In the genomic region with DNA sequence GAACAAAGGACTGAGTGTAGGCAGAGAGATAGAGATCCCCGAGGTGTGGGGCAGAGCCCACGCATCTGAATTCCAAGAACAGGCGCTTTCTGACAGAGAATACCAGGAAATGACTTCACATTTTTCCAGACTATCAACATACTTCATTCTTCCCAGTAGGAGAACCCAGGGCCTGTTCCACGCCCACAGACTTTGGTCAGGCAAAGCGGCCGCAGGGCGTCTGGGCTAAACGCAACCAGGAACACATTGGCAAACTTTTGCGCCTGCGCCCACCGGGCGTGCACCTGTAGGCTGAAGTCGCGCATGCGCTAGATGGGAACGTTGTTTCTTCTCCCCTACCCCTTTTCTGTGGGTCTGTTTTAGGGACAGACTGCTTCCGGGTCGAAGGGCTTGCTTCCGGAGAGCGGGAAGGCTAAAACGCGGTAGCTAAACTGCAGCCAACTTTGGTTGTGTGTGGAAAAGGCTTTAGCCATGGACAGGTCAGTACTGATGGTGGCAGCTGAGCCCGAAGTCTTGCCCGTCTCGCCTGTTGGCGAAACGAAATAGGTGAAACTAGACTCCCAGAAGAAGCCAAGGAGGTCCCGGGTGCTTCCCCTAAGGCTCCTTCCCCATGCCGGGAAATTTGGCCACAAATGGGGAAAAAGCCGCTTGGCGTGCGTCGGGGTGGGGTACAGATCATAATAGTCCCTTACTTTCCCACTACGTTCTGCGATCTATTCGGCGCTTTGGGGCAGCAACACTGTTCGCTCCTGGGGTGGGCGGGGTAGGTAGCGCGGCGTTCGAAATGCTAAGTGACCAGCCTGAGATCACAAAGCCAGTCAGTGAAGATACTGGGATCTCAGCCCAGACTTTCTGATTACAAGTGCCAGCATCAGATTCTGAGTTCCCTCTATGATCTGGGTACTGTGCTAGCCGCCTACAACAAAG, we compare ENCODE assay signal across 1 cellular context.
TF ChIP-seq lines count a peak whose summit lies in the region.

Gene NUP107 (plus strand): TSS at position 384 of the 927 bp plus-strand sequence. CDS start 88 bp downstream, at position 472.

TF ChIP-seq in HEK293, 187 proteins besides CTCF, POLR2A, EP300 and RAD21 (continued from another document and continues in another):
- no peak for TF ChIP-seq ELK4 (IDR thresholded peaks at IDR 0.05; ENCODE audit: borderline replicate concordance, low read depth, low read length)
- peak; percentile 75 for TF ChIP-seq ZNF24 (tag by site-specific recombination; IDR thresholded peaks at IDR 0.05)
- TF ChIP-seq GLI2 (tag by site-specific recombination; IDR thresholded peaks at IDR 0.05; ENCODE audit: borderline replicate concordance, low read depth), result no peak; the same call in 1 of the 2 replicates
- TF ChIP-seq ZNF175 (tag by site-specific recombination; IDR thresholded peaks at IDR 0.05), result no peak
- TF ChIP-seq ZNF302 (tag by site-specific recombination; IDR thresholded peaks at IDR 0.05; ENCODE audit: low read depth), result no peak
- no peak for TF ChIP-seq ZNF211 (tag by site-specific recombination; IDR thresholded peaks at IDR 0.05; ENCODE audit: low read depth)
- no peak for TF ChIP-seq GLIS1 (tag by site-specific recombination; IDR thresholded peaks at IDR 0.05)
- TF ChIP-seq ZNF280C (tag by site-specific recombination; IDR thresholded peaks at IDR 0.05), result no peak
- TF ChIP-seq ZNF623 (tag by site-specific recombination; IDR thresholded peaks at IDR 0.05), result no peak
- TF ChIP-seq PRDM6 (tag by site-specific recombination; IDR thresholded peaks at IDR 0.05), result no peak
- TF ChIP-seq TCF7L2 (IDR thresholded peaks at IDR 0.05; ENCODE audit: borderline replicate concordance, low read depth, low read length), result no peak
- TF ChIP-seq ZBTB1 (tag by site-specific recombination; IDR thresholded peaks at IDR 0.05), result no peak
- TF ChIP-seq, protein P1, sequence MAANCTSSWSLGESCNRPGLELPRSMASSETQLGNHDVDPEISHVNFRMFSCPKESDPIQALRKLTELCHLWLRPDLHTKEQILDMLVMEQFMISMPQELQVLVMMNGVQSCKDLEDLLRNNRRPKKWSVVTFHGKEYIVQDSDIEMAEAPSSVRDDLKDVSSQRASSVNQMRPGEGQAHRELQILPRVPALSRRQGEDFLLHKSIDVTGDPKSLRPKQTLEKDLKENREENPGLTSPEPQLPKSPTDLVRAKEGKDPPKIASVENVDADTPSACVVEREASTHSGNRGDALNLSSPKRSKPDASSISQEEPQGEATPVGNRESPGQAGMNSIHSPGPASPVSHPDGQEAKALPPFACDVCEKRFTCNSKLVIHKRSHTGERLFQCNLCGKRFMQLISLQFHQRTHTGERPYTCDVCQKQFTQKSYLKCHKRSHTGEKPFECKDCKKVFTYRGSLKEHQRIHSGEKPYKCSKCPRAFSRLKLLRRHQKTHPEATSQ (tag by site-specific recombination; IDR thresholded peaks at IDR 0.05), result 0 out of 2 replicates have a peak, but pooled peaks have one; percentile 46
- TF ChIP-seq REST (tag by site-specific recombination; IDR thresholded peaks at IDR 0.05), result peak; percentile 47; the same call in 1 of the 2 replicates
- no peak for TF ChIP-seq ZNF48 (tag by site-specific recombination; IDR thresholded peaks at IDR 0.05)
- TF ChIP-seq ZFP69B (tag by site-specific recombination; IDR thresholded peaks at IDR 0.05), result peak; percentile 39
- TF ChIP-seq, protein P2, sequence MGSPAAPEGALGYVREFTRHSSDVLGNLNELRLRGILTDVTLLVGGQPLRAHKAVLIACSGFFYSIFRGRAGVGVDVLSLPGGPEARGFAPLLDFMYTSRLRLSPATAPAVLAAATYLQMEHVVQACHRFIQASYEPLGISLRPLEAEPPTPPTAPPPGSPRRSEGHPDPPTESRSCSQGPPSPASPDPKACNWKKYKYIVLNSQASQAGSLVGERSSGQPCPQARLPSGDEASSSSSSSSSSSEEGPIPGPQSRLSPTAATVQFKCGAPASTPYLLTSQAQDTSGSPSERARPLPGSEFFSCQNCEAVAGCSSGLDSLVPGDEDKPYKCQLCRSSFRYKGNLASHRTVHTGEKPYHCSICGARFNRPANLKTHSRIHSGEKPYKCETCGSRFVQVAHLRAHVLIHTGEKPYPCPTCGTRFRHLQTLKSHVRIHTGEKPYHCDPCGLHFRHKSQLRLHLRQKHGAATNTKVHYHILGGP (tag by site-specific recombination; IDR thresholded peaks at IDR 0.05), result no peak
- TF ChIP-seq ZNF133 (tag by site-specific recombination; IDR thresholded peaks at IDR 0.05), result no peak
- TF ChIP-seq, protein P3, sequence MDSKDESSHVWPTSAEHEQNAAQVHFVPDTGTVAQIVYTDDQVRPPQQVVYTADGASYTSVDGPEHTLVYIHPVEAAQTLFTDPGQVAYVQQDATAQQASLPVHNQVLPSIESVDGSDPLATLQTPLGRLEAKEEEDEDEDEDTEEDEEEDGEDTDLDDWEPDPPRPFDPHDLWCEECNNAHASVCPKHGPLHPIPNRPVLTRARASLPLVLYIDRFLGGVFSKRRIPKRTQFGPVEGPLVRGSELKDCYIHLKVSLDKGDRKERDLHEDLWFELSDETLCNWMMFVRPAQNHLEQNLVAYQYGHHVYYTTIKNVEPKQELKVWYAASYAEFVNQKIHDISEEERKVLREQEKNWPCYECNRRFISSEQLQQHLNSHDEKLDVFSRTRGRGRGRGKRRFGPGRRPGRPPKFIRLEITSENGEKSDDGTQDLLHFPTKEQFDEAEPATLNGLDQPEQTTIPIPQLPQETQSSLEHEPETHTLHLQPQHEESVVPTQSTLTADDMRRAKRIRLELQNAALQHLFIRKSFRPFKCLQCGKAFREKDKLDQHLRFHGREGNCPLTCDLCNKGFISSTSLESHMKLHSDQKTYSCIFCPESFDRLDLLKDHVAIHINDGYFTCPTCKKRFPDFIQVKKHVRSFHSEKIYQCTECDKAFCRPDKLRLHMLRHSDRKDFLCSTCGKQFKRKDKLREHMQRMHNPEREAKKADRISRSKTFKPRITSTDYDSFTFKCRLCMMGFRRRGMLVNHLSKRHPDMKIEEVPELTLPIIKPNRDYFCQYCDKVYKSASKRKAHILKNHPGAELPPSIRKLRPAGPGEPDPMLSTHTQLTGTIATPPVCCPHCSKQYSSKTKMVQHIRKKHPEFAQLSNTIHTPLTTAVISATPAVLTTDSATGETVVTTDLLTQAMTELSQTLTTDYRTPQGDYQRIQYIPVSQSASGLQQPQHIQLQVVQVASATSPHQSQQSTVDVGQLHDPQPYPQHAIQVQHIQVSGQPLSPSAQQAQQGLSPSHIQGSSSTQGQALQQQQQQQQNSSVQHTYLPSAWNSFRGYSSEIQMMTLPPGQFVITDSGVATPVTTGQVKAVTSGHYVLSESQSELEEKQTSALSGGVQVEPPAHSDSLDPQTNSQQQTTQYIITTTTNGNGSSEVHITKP (tag by site-specific recombination; IDR thresholded peaks at IDR 0.05), result peak; percentile 69; the same call in 1 of the 2 replicates
- no peak for TF ChIP-seq ZNF792 (tag by site-specific recombination; IDR thresholded peaks at IDR 0.05)
- peak; percentile 90 for TF ChIP-seq SCRT1 (tag by site-specific recombination; IDR thresholded peaks at IDR 0.05; ENCODE audit: borderline replicate concordance)
- TF ChIP-seq ZNF843 (tag by site-specific recombination; IDR thresholded peaks at IDR 0.05), result no peak; the same call in 1 of the 2 replicates
- no peak for TF ChIP-seq ZNF560 (tag by site-specific recombination; IDR thresholded peaks at IDR 0.05; ENCODE audit: borderline replicate concordance)
- TF ChIP-seq SP7 (tag by site-specific recombination; IDR thresholded peaks at IDR 0.05), result peak; percentile 90
- no peak for TF ChIP-seq ZNF16 (tag by site-specific recombination; IDR thresholded peaks at IDR 0.05; ENCODE audit: low read depth)
- TF ChIP-seq, protein P4, sequence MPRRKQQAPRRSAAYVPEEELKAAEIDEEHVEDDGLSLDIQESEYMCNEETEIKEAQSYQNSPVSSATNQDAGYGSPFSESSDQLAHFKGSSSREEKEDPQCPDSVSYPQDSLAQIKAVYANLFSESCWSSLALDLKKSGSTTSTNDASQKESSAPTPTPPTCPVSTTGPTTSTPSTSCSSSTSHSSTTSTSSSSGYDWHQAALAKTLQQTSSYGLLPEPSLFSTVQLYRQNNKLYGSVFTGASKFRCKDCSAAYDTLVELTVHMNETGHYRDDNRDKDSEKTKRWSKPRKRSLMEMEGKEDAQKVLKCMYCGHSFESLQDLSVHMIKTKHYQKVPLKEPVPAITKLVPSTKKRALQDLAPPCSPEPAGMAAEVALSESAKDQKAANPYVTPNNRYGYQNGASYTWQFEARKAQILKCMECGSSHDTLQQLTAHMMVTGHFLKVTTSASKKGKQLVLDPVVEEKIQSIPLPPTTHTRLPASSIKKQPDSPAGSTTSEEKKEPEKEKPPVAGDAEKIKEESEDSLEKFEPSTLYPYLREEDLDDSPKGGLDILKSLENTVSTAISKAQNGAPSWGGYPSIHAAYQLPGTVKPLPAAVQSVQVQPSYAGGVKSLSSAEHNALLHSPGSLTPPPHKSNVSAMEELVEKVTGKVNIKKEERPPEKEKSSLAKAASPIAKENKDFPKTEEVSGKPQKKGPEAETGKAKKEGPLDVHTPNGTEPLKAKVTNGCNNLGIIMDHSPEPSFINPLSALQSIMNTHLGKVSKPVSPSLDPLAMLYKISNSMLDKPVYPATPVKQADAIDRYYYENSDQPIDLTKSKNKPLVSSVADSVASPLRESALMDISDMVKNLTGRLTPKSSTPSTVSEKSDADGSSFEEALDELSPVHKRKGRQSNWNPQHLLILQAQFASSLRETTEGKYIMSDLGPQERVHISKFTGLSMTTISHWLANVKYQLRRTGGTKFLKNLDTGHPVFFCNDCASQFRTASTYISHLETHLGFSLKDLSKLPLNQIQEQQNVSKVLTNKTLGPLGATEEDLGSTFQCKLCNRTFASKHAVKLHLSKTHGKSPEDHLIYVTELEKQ (tag by site-specific recombination; IDR thresholded peaks at IDR 0.05; ENCODE audit: borderline replicate concordance), result no peak
- TF ChIP-seq BCL11B (tag by site-specific recombination; IDR thresholded peaks at IDR 0.05; ENCODE audit: low read depth), result no peak
- peak; percentile 57; the same call in 1 of the 2 replicates for TF ChIP-seq ZNF561 (tag by site-specific recombination; IDR thresholded peaks at IDR 0.05; ENCODE audit: borderline replicate concordance)
- no peak for TF ChIP-seq ZNF624 (tag by site-specific recombination; IDR thresholded peaks at IDR 0.05)
- no peak for TF ChIP-seq MEIS1 (CRISPR knock-in tag; IDR thresholded peaks at IDR 0.05; ENCODE audit: borderline replicate concordance)
- no peak for TF ChIP-seq ZNF157 (tag by site-specific recombination; IDR thresholded peaks at IDR 0.05)
- peak; percentile 94 for TF ChIP-seq ZNF660 (tag by site-specific recombination; IDR thresholded peaks at IDR 0.05)
